33 cellular contexts compared by ENCODE assay signal in the genomic region with DNA sequence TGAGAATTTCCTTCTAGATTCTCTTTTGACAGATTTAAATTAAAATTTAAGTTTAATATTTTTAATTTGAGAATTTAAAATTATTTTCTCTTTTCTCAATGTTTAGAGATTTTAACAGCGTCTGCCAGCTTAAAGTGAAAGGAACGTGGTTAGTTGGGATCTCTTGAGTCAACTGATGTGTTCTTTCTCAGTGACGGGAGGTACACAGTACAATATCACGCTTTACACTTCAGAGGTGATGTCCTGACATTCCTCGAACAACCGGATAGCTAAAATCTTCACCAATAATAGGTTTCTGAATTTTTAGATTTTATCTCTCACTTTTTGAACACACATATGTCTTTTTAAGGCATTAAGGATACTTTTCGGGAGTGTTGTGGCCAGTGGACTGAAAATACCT.
"Had no signal": no experiment of that assay in that cellular context is flagged by ENCODE, and none has a peak within 500 bp of the region (broad histone marks: within the 10 kb centered on the region; RNA-seq: fewer than 3 reads in every experiment).

No MANE protein-coding gene starts in this region.

- H3K36me3 ChIP-seq: MG63 had no signal

- DNase-seq: Karpas-422, Kasumi-1, MG63, MM.1S, MV-4-11, NCI-H1048, NCI-H1092, NCI-H1105, NCI-H1105 treated with DMSO at 0.1 percent for 48 hours, NCI-H1417 treated with DMSO at 0.1 percent for 48 hours, NCI-H1436, NCI-H1436 treated with DMSO at 0.1 percent for 48 hours, NCI-H146, NCI-H1694, NCI-H1694 treated with DMSO at 0.1 percent for 48 hours, NCI-H187, NCI-H187 treated with DMSO at 0.1 percent for 48 hours, NCI-H1930, NCI-H2029, NCI-H2029 treated with DMSO at 0.1 percent for 48 hours, NCI-H2081 treated with DMSO at 0.1 percent for 48 hours, NCI-H2107, NCI-H2171, NCI-H2171 treated with DMSO at 0.1 percent for 48 hours, NCI-H2227 treated with DMSO at 0.1 percent for 48 hours, NCI-H226, NCI-H345, NCI-H446, NCI-H446 treated with DMSO at 0.1 percent for 48 hours, NCI-H510A, NCI-H510A treated with DMSO at 0.1 percent for 48 hours, NCI-H524, NCI-H524 treated with DMSO at 0.1 percent for 48 hours had no signal

- H3K9me3 ChIP-seq: MG63 had no signal

- H3K4me3 ChIP-seq: MG63 had no signal
